8 cellular contexts compared by ENCODE assay signal in genomic region chr6:33208089-33208967, GRCh38. TPM values are rescaled to one million over a fixed set of nuclear protein-coding genes. Genes with fewer than 3 reads are reported as not detected.
A peak's percentile ranks its signal among the peaks of the same experiment; 100 is the strongest.
DNase-seq lines count a peak whose midpoint lies in the region; ATAC-seq and FAIRE-seq lines count a peak whose summit lies in the region.

Gene RING1, plus strand, starts transcription at chr6:33208500. Its CDS starts 323 bp downstream, at chr6:33208823.

- H3K27me3 ChIP-seq in neuron (ENCODE audit: insufficient read depth, low read length) (no peaks in the 10 kb centered on the region), stomach smooth muscle (ENCODE audit: control insufficient read depth in 1 of 2, insufficient read depth in 2 of 2, low read length in 2 of 2) (no peaks in the 10 kb centered on the region)

- peaks cover 76% of the 10 kb centered on the region for H3K4me1 ChIP-seq in neuron (ENCODE audit: insufficient read depth, low read length)
- peaks cover 51% of the 10 kb centered on the region for H3K4me1 ChIP-seq in stomach smooth muscle (ENCODE audit: control insufficient read depth, insufficient read depth, low read length)

- H3K36me3 ChIP-seq in SK-N-MC (ENCODE audit: insufficient read depth, low read length) (peaks cover 29% of the 10 kb centered on the region), neuron (ENCODE audit: insufficient read depth, low read length) (peaks cover 41% of the 10 kb centered on the region), stomach smooth muscle (ENCODE audit: control insufficient read depth in 2 of 2, insufficient read depth in 2 of 2, low read length in 2 of 2) (peaks cover 16 to 18% of the 10 kb centered on the region in 2 donors)

- peak; percentile 75 to 76 for DNase-seq in AML-193 (lab: John Stamatoyannopoulos, UW)
- peak; percentile 21 for DNase-seq in KG1 (lab: John Stamatoyannopoulos, UW)
- DNase-seq in SK-N-MC (ENCODE audit: low read depth, low spot score), result no peak
- peak; percentile 86 for DNase-seq in activated naive CD4-positive, alpha-beta T cell treated with Interleukin-2 at 50 U/mL for 16 hours
- DNase-seq in frontal cortex (ENCODE audit: low spot score in 2 of 2), result peak; percentile 98

- H3K27ac ChIP-seq in SK-N-MC (peak within 1 kb of the TSS; percentile 96), stomach smooth muscle (ENCODE audit: low read length) (peak within 1 kb of the TSS; percentile 92)

- peak; percentile 49 for ATAC-seq in GM19025 (IDR thresholded peaks at IDR 0.05; ENCODE audit: low read depth, unreplicated experiment)

- no peak for FAIRE-seq in frontal cortex (lab: Jason Lieb, UNC)

- H3K9me3 ChIP-seq in SK-N-MC (ENCODE audit: low read depth, low read length) (no peaks in the 10 kb centered on the region), neuron (ENCODE audit: low read length) (no peaks in the 10 kb centered on the region), stomach smooth muscle (ENCODE audit: control insufficient read depth in 2 of 2, low read length in 2 of 2) (no peaks in the 10 kb centered on the region)

- no peak within 1 kb of the TSS for H2AFZ ChIP-seq in neuron (ENCODE audit: low read depth, low read length)

- H3K9ac ChIP-seq in SK-N-MC (ENCODE audit: insufficient read length), result peak within 1 kb of the TSS; percentile 99
- peak within 1 kb of the TSS; percentile 98 to 99 for H3K9ac ChIP-seq in stomach smooth muscle (ENCODE audit: low read length in 2 of 2)

- peak within 1 kb of the TSS; percentile 94 for H3K4me3 ChIP-seq in SK-N-MC
- H3K4me3 ChIP-seq in neuron (ENCODE audit: low read length), result peak within 1 kb of the TSS; percentile 89
- peak within 1 kb of the TSS; percentile 89 to 90 for H3K4me3 ChIP-seq in stomach smooth muscle (ENCODE audit: low read length in 2 of 2)

RNA-seq across cellular contexts. Expression of gene RING1, which starts in this region (rescaled TPM):
- total RNA-seq in frontal cortex, result 24.5 TPM
